ENCODE assay signal across 8 cellular contexts in the genomic region with DNA sequence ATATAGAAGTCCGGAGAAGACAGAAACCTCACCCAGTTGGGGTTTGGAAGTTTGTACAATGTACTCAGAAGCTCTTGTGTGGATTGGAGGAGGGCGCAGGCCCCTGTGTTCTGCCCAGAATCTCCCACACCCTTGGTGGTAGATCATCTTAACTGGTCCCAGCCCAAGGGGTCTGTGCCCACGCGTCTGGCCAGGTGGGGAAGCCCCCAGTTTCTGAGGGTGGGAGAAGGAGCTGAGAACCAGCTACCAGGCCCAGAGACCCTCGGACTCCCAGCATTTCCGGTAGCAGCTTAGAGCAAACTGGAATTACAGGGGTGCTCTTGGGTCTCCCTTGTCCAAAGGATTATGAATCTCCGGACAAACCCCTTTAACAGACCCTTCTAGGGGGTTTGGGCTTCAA. TPM values are rescaled to one million over a fixed set of nuclear protein-coding genes. Genes with fewer than 3 reads are reported as not detected.
DNase-seq lines count a peak whose midpoint lies in the region; ATAC-seq and TF ChIP-seq lines count a peak whose summit lies in the region.

No MANE protein-coding gene starts in this region.

- H3K4me3 ChIP-seq in body of pancreas, result no peak overlapping the region
- peak overlapping the region; percentile 82 to 88 for H3K4me3 ChIP-seq in muscle layer of duodenum (ENCODE audit: low read depth in 1 of 2, low read length in 2 of 2)
- H3K4me3 ChIP-seq in upper lobe of right lung, result no peak overlapping the region
- H3K4me3 ChIP-seq in brain microvascular endothelial cell (ENCODE audit: low read depth, low read length), result no peak overlapping the region

- H3K27me3 Mint-ChIP-seq in activated T-cell treated with anti-CD3 and anti-CD28 coated beads, Interleukin-2, amount 50 U/mL, for 72 hours (ENCODE audit: low read depth), result no peaks in the 10 kb centered on the region

- peak overlapping the region; percentile 82 for H3K27ac Mint-ChIP-seq in activated T-cell treated with anti-CD3 and anti-CD28 coated beads, Interleukin-2, amount 50 U/mL, for 72 hours

- peak overlapping the region; percentile 91 to 92 for H3K4me3 Mint-ChIP-seq in activated T-cell treated with anti-CD3 and anti-CD28 coated beads, Interleukin-2, amount 50 U/mL, for 72 hours

- 70 to 86% methylated on average over 6 to 7 of the region's 7 CpGs for WGBS in body of pancreas, 2 donors

- H3K9me3 Mint-ChIP-seq in activated T-cell treated with anti-CD3 and anti-CD28 coated beads, Interleukin-2, amount 50 U/mL, for 72 hours, result no peaks in the 10 kb centered on the region

- H3K36me3 Mint-ChIP-seq in activated T-cell treated with anti-CD3 and anti-CD28 coated beads, Interleukin-2, amount 50 U/mL, for 72 hours (ENCODE audit: insufficient read depth in 2 of 2), result peaks cover 6% of the 10 kb centered on the region in 2 donors

- peaks cover 29% of the 10 kb centered on the region for H3K4me1 Mint-ChIP-seq in activated T-cell treated with anti-CD3 and anti-CD28 coated beads, Interleukin-2, amount 50 U/mL, for 72 hours (ENCODE audit: low read depth)

- no peak for ATAC-seq in activated T-cell treated with anti-CD3 and anti-CD28 coated beads, Interleukin-2, amount 50 U/mL, for 72 hours (replicated peaks in 1 of 2)
- ATAC-seq in body of pancreas (no peak), upper lobe of right lung (no peak), GM21526 (IDR thresholded peaks at IDR 0.05; ENCODE audit: low FRiP score, unreplicated experiment) (no peak), GM21786 (IDR thresholded peaks at IDR 0.05; ENCODE audit: unreplicated experiment) (no peak)

- intact Hi-C loops in body of pancreas (cut with DNase I) (no loop called here), upper lobe of right lung (cut with DNase I) (no loop called here)

- H3K27ac ChIP-seq in body of pancreas (peak overlapping the region in 3 of 4 donors; percentile 79 to 86 (median 85)), muscle layer of duodenum (ENCODE audit: low read length) (peak overlapping the region; percentile 87), upper lobe of right lung (peak overlapping the region; percentile 82), brain microvascular endothelial cell (no peak overlapping the region)

- no peaks in the 10 kb centered on the region for H3K9me3 ChIP-seq in body of pancreas
- no peaks in the 10 kb centered on the region for H3K9me3 ChIP-seq in muscle layer of duodenum (ENCODE audit: control insufficient read depth in 1 of 2, low read length in 2 of 2)
- H3K9me3 ChIP-seq in upper lobe of right lung, result no peaks in the 10 kb centered on the region

- no peak for TF ChIP-seq CTCF in body of pancreas (IDR thresholded peaks at IDR 0.05)
- TF ChIP-seq CTCF in upper lobe of right lung (IDR thresholded peaks at IDR 0.05), result no peak
- TF ChIP-seq CTCF in brain microvascular endothelial cell (IDR thresholded peaks at IDR 0.05; ENCODE audit: low read depth, low read length, missing control alignments), result no peak

- no peak for TF ChIP-seq POLR2A in body of pancreas (IDR thresholded peaks at IDR 0.05)

- no peak for DNase-seq in activated T-cell treated with anti-CD3 and anti-CD28 coated beads, Interleukin-2, amount 50 U/mL, for 72 hours
- DNase-seq in activated T-cell treated with anti-CD3 and anti-CD28 coated beads, Interleukin-2, amount 50 U/mL, for 48 hours, result no peak
- DNase-seq in body of pancreas, result no peak
- DNase-seq in upper lobe of right lung, result no peak
- no peak for DNase-seq in brain microvascular endothelial cell

- H3K4me1 ChIP-seq in body of pancreas (peaks cover 50% of the 10 kb centered on the region), muscle layer of duodenum (ENCODE audit: control insufficient read depth in 1 of 2, insufficient read depth in 2 of 2, low read length in 2 of 2) (peaks cover 29 to 52% of the 10 kb centered on the region in 2 donors), upper lobe of right lung (peaks cover 34% of the 10 kb centered on the region)

- H3K36me3 ChIP-seq in body of pancreas (replicated peaks in 1 of 2; ENCODE audit: insufficient read depth in 1 of 2, low read depth in 2 of 2) (no peaks in the 10 kb centered on the region), muscle layer of duodenum (ENCODE audit: control insufficient read depth in 1 of 2, insufficient read depth in 2 of 2, low read length in 2 of 2) (no peaks in the 10 kb centered on the region), upper lobe of right lung (no peaks in the 10 kb centered on the region), brain microvascular endothelial cell (replicated peaks) (no peaks in the 10 kb centered on the region)

- H3K27me3 ChIP-seq in body of pancreas, result no peaks in the 10 kb centered on the region
- H3K27me3 ChIP-seq in muscle layer of duodenum (ENCODE audit: low read depth, low read length), result no peaks in the 10 kb centered on the region
- no peaks in the 10 kb centered on the region for H3K27me3 ChIP-seq in upper lobe of right lung
- no peaks in the 10 kb centered on the region for H3K27me3 ChIP-seq in brain microvascular endothelial cell (replicated peaks)

- in situ Hi-C loops in brain microvascular endothelial cell (cut with HindIII; ENCODE audit: low pct_ligation_motif_present, low sequenced_read_pairs), result no loop called here

RNA-seq across cellular contexts. Expression of a gene that starts 2.3 kb away (rescaled TPM):
- total RNA-seq in activated T-cell treated with anti-CD3 and anti-CD28 coated beads, Interleukin-2, amount 50 U/mL, for 72 hours, result 100 to 1,000 TPM; 111 to 128 TPM
- total RNA-seq in body of pancreas (10 to 100 TPM; 20.0 to 31.0 TPM), upper lobe of right lung (103 TPM)

RNA-seq across cellular contexts. Expression of a gene that starts 13.1 kb away (rescaled TPM):
- 1 to 10 TPM; 1.7 to 2.3 TPM for total RNA-seq in activated T-cell treated with anti-CD3 and anti-CD28 coated beads, Interleukin-2, amount 50 U/mL, for 72 hours
- total RNA-seq in body of pancreas (1 to 10 TPM in 1 of 2 donors, not detected in 1; 1.3 TPM), upper lobe of right lung (27.8 TPM)

RNA-seq across cellular contexts. Expression of a gene that starts 22.8 kb away (rescaled TPM):
- 1 to 10 TPM; 3.3 to 6.9 TPM for total RNA-seq in activated T-cell treated with anti-CD3 and anti-CD28 coated beads, Interleukin-2, amount 50 U/mL, for 72 hours
- total RNA-seq in body of pancreas, result not detected
- 21.5 TPM for total RNA-seq in upper lobe of right lung

RNA-seq across cellular contexts. Expression of a gene that starts 48.7 kb away (rescaled TPM):
- 10 to 100 TPM in 1 of 2 donors, 1 to 10 TPM in 1; 9.8 to 10.3 TPM for total RNA-seq in activated T-cell treated with anti-CD3 and anti-CD28 coated beads, Interleukin-2, amount 50 U/mL, for 72 hours
- total RNA-seq in body of pancreas (10 to 100 TPM; 11.2 to 62.3 TPM), upper lobe of right lung (154 TPM)

RNA-seq across cellular contexts. Expression of a gene that starts 57.6 kb away (rescaled TPM):
- total RNA-seq in activated T-cell treated with anti-CD3 and anti-CD28 coated beads, Interleukin-2, amount 50 U/mL, for 72 hours, result 10 to 100 TPM; 26.6 to 34.6 TPM
- 100 to 1,000 TPM in 1 of 2 donors, 10 to 100 TPM in 1; 27.0 to 119 TPM for total RNA-seq in body of pancreas
- 30.2 TPM for total RNA-seq in upper lobe of right lung

Comparison
In these comparisons a context has a peak if more than half of its experiments do, and no peak if none do; other contexts are left out.
1. H3K4me3 ChIP-seq: peak in muscle layer of duodenum (2 of 2); none in body of pancreas (0 of 2), upper lobe of right lung (single experiment) and brain microvascular endothelial cell (single experiment).
2. RNA of a gene that starts 22.8 kb away (total RNA-seq): 21.5 TPM in upper lobe of right lung (single experiment) and 3.3 to 6.9 TPM in activated T-cell treated with anti-CD3 and anti-CD28 coated beads, Interleukin-2, amount 50 U/mL, for 72 hours; not detected in body of pancreas; every median in the first group is over 4 times any median in the second.